In genomic region chr1:202888204-202888506, GRCh38 we compare ENCODE assay signal across 8 cellular contexts. TPM values are rescaled to one million over a fixed set of nuclear protein-coding genes. Genes with fewer than 3 reads are reported as not detected.
DNase-seq lines count a peak whose midpoint lies in the region; ATAC-seq and TF ChIP-seq lines count a peak whose summit lies in the region.

No MANE protein-coding gene starts in this region.

- intact Hi-C loops in MCF 10A (cut with micrococcal nuclease) = loop anchor here (1.0 to 5.0 kb wide), 3 partner anchors 79 to 111 kb away; partner anchors contain the start of gene CYB5R1
- intact Hi-C loops in left colon (cut with DNase I, micrococcal nuclease) = no loop called here

- no peaks in the 10 kb centered on the region for H4K20me1 ChIP-seq in KMS-11 (ENCODE audit: insufficient read depth)

- H3K9ac ChIP-seq in KMS-11 = peak overlapping the region; percentile 73

- H3K4me2 ChIP-seq in KMS-11 = peak overlapping the region; percentile 93

- CTCF ChIA-PET in MCF 10A (lab: Yijun Ruan, JAX) = interaction anchor here (0.6 to 1.1 kb wide), 2 partner anchors 80 to 626 kb away, joined by 3 read pairs; no protein-coding TSS in a partner anchor

- BruUV-seq in MCF 10A (replicated peaks; lab: Mats Ljungman, UMichigan) = no TSS peak

- no peaks in the 10 kb centered on the region for H3K27me3 Mint-ChIP-seq in MCF 10A (ENCODE audit: insufficient read depth, unreplicated experiment)

- H3K79me2 ChIP-seq in KMS-11 (ENCODE audit: insufficient read depth, low read depth) = peaks cover 39% of the 10 kb centered on the region

- H3K9me3 ChIP-seq in mesodermal cell (ENCODE audit: control insufficient read depth, low read length) = no peaks in the 10 kb centered on the region

- ATAC-seq in left colon (no peak), HG02970 (IDR thresholded peaks at IDR 0.05; ENCODE audit: low FRiP score, unreplicated experiment) (no peak)

- H3K27ac ChIP-seq in KMS-11 = peak overlapping the region; percentile 88
- H3K27ac ChIP-seq in mesodermal cell (ENCODE audit: low read depth, low read length, severe bottlenecking) = peak overlapping the region; percentile 92

- H3K4me1 ChIP-seq in KMS-11 (ENCODE audit: low read depth, poor library complexity, severe bottlenecking) = peaks cover 33% of the 10 kb centered on the region
- H3K4me1 ChIP-seq in mesodermal cell (ENCODE audit: control insufficient read depth, insufficient read depth, low read length, poor library complexity, severe bottlenecking) = no peaks in the 10 kb centered on the region

- peaks cover 40% of the 10 kb centered on the region for H3K36me3 Mint-ChIP-seq in MCF 10A (ENCODE audit: insufficient read depth, unreplicated experiment)

- POLR2A ChIA-PET in MCF 10A (lab: Yijun Ruan, JAX) = interaction anchor here (0.6 to 4.4 kb wide), 29 partner anchors 9 to 1815 kb away, joined by 3 to 38 read pairs (median 3); partner anchors contain the start of genes CYB5R1, KDM5B, KLHL12 and PCAT6

- H3K4me1 Mint-ChIP-seq in MCF 10A (ENCODE audit: insufficient read depth, unreplicated experiment) = peaks cover 7% of the 10 kb centered on the region

- 0% methylated on average over 5 to 6 of the region's 9 CpGs for WGBS in mesodermal cell (ENCODE audit: insufficient coverage in 2 of 2), 2 experiments

- H3K4me3 ChIP-seq in AG10803 (ENCODE audit: low read length) (peak overlapping the region; percentile 86), KMS-11 (IDR thresholded peaks at IDR 0.05; ENCODE audit: insufficient read depth, low read depth, low read length) (peak overlapping the region; percentile 61), mesodermal cell (ENCODE audit: extremely low read depth, insufficient read depth, low read length, poor library complexity, severe bottlenecking) (peak overlapping the region; percentile 79)

- TF ChIP-seq CTCF in AG10803 (conservative IDR thresholded peaks at IDR 0.05; ENCODE audit: low read length) (no peak), KMS-11 (conservative IDR thresholded peaks at IDR 0.05; ENCODE audit: low read depth, low read length) (no peak), MCF 10A (IDR thresholded peaks at IDR 0.05; ENCODE audit: unreplicated experiment) (no peak)

- H3K9me3 Mint-ChIP-seq in MCF 10A (ENCODE audit: unreplicated experiment) = no peaks in the 10 kb centered on the region

- H3K36me3 ChIP-seq in KMS-11 (ENCODE audit: insufficient read depth) (no peaks in the 10 kb centered on the region), mesodermal cell (ENCODE audit: control insufficient read depth, insufficient read depth, low read length) (peaks cover 29% of the 10 kb centered on the region)

- H3K27me3 ChIP-seq in KMS-11 (ENCODE audit: insufficient read depth, low read depth) = no peaks in the 10 kb centered on the region

- H3K4me3 Mint-ChIP-seq in MCF 10A (ENCODE audit: unreplicated experiment) = peak overlapping the region; percentile 97

- H2AFZ ChIP-seq in KMS-11 (ENCODE audit: low read depth) = peak overlapping the region; percentile 58

- H3K27ac Mint-ChIP-seq in MCF 10A (ENCODE audit: low read depth, unreplicated experiment) = peak overlapping the region; percentile 88

- DNase-seq in AG10803 (ENCODE audit: low read depth) (peak; percentile 27), MCF 10A (ENCODE audit: unreplicated experiment) (no peak), left colon (no peak), NCI-H1048 (lab: John Stamatoyannopoulos, UW) (no peak)
- no peak for DNase-seq in activated CD8-positive, alpha-beta memory T cell treated with anti-CD3 and anti-CD28 coated beads for 24 hours

RNA-seq across cellular contexts. Expression of gene RABIF, which starts 0.8 kb away (rescaled TPM):
- 11.2 and 13.5 TPM in 2 replicates for total RNA-seq in MCF 10A (2022)
- 7.0 TPM for polyA plus RNA-seq in mesodermal cell (2013, experiment 1 of 2)
- polyA plus RNA-seq in mesodermal cell (2013, experiment 2 of 2) = 5.9 TPM
- 10 to 100 TPM; 12.0 to 14.3 TPM for total RNA-seq in left colon

RNA-seq across cellular contexts. Expression of gene KLHL12, which starts 38.9 kb away (rescaled TPM):
- total RNA-seq in MCF 10A (2022) (51.0 and 59.0 TPM in 2 replicates), left colon (10 to 100 TPM; 28.9 to 35.0 TPM)
- 23.0 TPM for polyA plus RNA-seq in mesodermal cell (2013, experiment 1 of 2)
- polyA plus RNA-seq in mesodermal cell (2013, experiment 2 of 2) = 24.0 TPM
